20 cellular contexts compared by ENCODE assay signal in genomic region chr17:21375162-21375560, GRCh38. TPM values are rescaled to one million over a fixed set of nuclear protein-coding genes. Genes with fewer than 3 reads are reported as not detected.
DNase-seq lines count a peak whose midpoint lies in the region; ATAC-seq, FAIRE-seq and TF ChIP-seq lines count a peak whose summit lies in the region.
"Had no signal": no experiment of that assay in that cellular context is flagged by ENCODE, and none has a peak within 500 bp of the region (broad histone marks: within the 10 kb centered on the region; RNA-seq: fewer than 3 reads in every experiment).

No MANE protein-coding gene starts in this region.

- CTCF ChIA-PET in WTC11 (lab: Charles Lee) (interaction anchor here (1.1 to 4.3 kb wide), 3 partner anchors 82 to 136 kb away, joined by 4 to 17 read pairs (median 5); no protein-coding TSS in a partner anchor), HepG2 (lab: Yijun Ruan, JAX; ENCODE audit: low intra/inter-chr PET ratio, low total read pairs) (no interaction called here)

- BruUV-seq in HepG2 (replicated peaks; lab: Mats Ljungman, UMichigan): no TSS peak

- peak overlapping the region; percentile 60 for H3K4me3 Mint-ChIP-seq in activated naive CD4-positive, alpha-beta T cell treated with anti-CD3 and anti-CD28 coated beads, Interleukin-2, amount 50 U/mL, for 24 hours
- H3K4me3 Mint-ChIP-seq in WTC11 (peak overlapping the region; percentile 63), neural crest cell (peak overlapping the region; percentile 64)

- no peaks in the 10 kb centered on the region for H4K20me1 ChIP-seq in HepG2 (ENCODE audit: insufficient read depth, low read length)

- no peaks in the 10 kb centered on the region for H3K9me3 ChIP-seq in HepG2 (ENCODE audit: low read length)

- H3K36me3 Mint-ChIP-seq in activated naive CD4-positive, alpha-beta T cell treated with anti-CD3 and anti-CD28 coated beads, Interleukin-2, amount 50 U/mL, for 24 hours: no peaks in the 10 kb centered on the region
- no peaks in the 10 kb centered on the region for H3K36me3 Mint-ChIP-seq in activated naive CD4-positive, alpha-beta T cell treated with anti-CD3 and anti-CD28 coated beads, Interleukin-2, amount 50 U/mL, for 72 hours
- H3K36me3 Mint-ChIP-seq in WTC11 (no peaks in the 10 kb centered on the region), neural crest cell (ENCODE audit: low read depth) (no peaks in the 10 kb centered on the region)
- H3K36me3 Mint-ChIP-seq: CD4-positive, CD25-positive, alpha-beta regulatory T cell had no signal

- no peak for TF ChIP-seq CTCF in WTC11 (IDR thresholded peaks at IDR 0.05)
- no peak for TF ChIP-seq CTCF in neural crest cell (conservative IDR thresholded peaks at IDR 0.05)
- no peak for TF ChIP-seq CTCF in HepG2 (CRISPR knock-in tag; IDR thresholded peaks at IDR 0.05)
- TF ChIP-seq CTCF in brain microvascular endothelial cell (IDR thresholded peaks at IDR 0.05; ENCODE audit: low read depth, low read length, missing control alignments): no peak

- POLR2A ChIA-PET in WTC11 (lab: Charles Lee) (interaction anchor here (0.9 to 1.4 kb wide), 2 partner anchors 14 to 17 kb away, joined by 3 to 4 read pairs; no protein-coding TSS in a partner anchor), HepG2 (lab: Yijun Ruan, JAX) (no interaction called here)

- H3K4me1 ChIP-seq in HepG2 (ENCODE audit: insufficient read depth, low read length): no peaks in the 10 kb centered on the region

- no peaks in the 10 kb centered on the region for H3K36me3 ChIP-seq in HepG2 (replicated peaks in 1 of 2; ENCODE audit: control insufficient read depth in 1 of 2, insufficient read depth in 2 of 2, low read length in 2 of 2)
- H3K36me3 ChIP-seq in brain microvascular endothelial cell (replicated peaks): no peaks in the 10 kb centered on the region

- 21% methylated on average over 5 of the region's 7 CpGs for WGBS in HepG2 (ENCODE audit: low lambda C conversion rate)

- ATAC-seq in activated naive CD4-positive, alpha-beta T cell treated with anti-CD3 and anti-CD28 coated beads, Interleukin-2, amount 50 U/mL, for 72 hours: no peak
- ATAC-seq in WTC11 (no peak), HepG2 (no peak)
- ATAC-seq: Right ventricle myocardium inferior had no signal

- H2AFZ ChIP-seq in HepG2 (ENCODE audit: low read length): no peak overlapping the region

- FAIRE-seq in HepG2 (lab: Jason Lieb, UNC): no peak
- FAIRE-seq: A204.1, G401.6, GM12892 had no signal

- no peak for DNase-seq in activated naive CD4-positive, alpha-beta T cell treated with anti-CD3 and anti-CD28 coated beads, Interleukin-2, amount 50 U/mL, for 72 hours (ENCODE audit: low spot score in 2 of 2)
- DNase-seq in WTC11 (ENCODE audit: low spot score) (no peak), neural crest cell (ENCODE audit: low read depth, low spot score) (no peak), superior temporal gyrus (ENCODE audit: extremely low spot score) (no peak), HepG2 (ENCODE audit: low spot score) (no peak), brain microvascular endothelial cell (no peak), NCI-H446 treated with DMSO at 0.1 percent for 48 hours (lab: John Stamatoyannopoulos, UW) (no peak)
- DNase-seq: Calu3, DMS79 treated with DMSO at 0.1 percent for 48 hours, HCEC 1CT, NCI-H1092, NCI-H2107, NCI-H345 had no signal

- no peaks in the 10 kb centered on the region for H3K79me2 ChIP-seq in HepG2 (ENCODE audit: insufficient read depth, low read length)

- peaks cover 10% of the 10 kb centered on the region for H3K4me1 Mint-ChIP-seq in activated naive CD4-positive, alpha-beta T cell treated with anti-CD3 and anti-CD28 coated beads, Interleukin-2, amount 50 U/mL, for 24 hours
- peaks cover 31% of the 10 kb centered on the region for H3K4me1 Mint-ChIP-seq in WTC11
- H3K4me1 Mint-ChIP-seq in neural crest cell: peaks cover 37% of the 10 kb centered on the region

- no peak overlapping the region for H3K27ac Mint-ChIP-seq in activated naive CD4-positive, alpha-beta T cell treated with anti-CD3 and anti-CD28 coated beads, Interleukin-2, amount 50 U/mL, for 24 hours
- no peak overlapping the region for H3K27ac Mint-ChIP-seq in activated naive CD4-positive, alpha-beta T cell treated with anti-CD3 and anti-CD28 coated beads, Interleukin-2, amount 50 U/mL, for 72 hours
- H3K27ac Mint-ChIP-seq in WTC11: no peak overlapping the region
- no peak overlapping the region for H3K27ac Mint-ChIP-seq in neural crest cell (ENCODE audit: unreplicated experiment)

- H3K27ac ChIP-seq in HepG2 (ENCODE audit: extremely low read length, insufficient read depth, low read length) (no peak overlapping the region), brain microvascular endothelial cell (no peak overlapping the region)
- H3K27ac ChIP-seq: HL-60 had no signal

- TF ChIP-seq EP300 in HepG2 (IDR thresholded peaks at IDR 0.05; ENCODE audit: low read depth in 2 of 2, low read length in 2 of 2) (no peak), HepG2 (CRISPR knock-in tag; IDR thresholded peaks at IDR 0.05; ENCODE audit: borderline replicate concordance) (no peak)

- intact Hi-C loops in HepG2 (cut with micrococcal nuclease; ENCODE audit: unreplicated experiment): no loop called here

- no peak overlapping the region for H3K9ac ChIP-seq in HepG2 (ENCODE audit: insufficient read depth, low read depth, low read length)

- H3K27me3 ChIP-seq in HepG2 (ENCODE audit: control insufficient read depth in 1 of 2, insufficient read depth in 2 of 2, low read length in 2 of 2) (peaks cover 17 to 75% of the 10 kb centered on the region in 2 experiments), brain microvascular endothelial cell (replicated peaks) (peaks cover 9% of the 10 kb centered on the region)

- H3K9me3 Mint-ChIP-seq in activated naive CD4-positive, alpha-beta T cell treated with anti-CD3 and anti-CD28 coated beads, Interleukin-2, amount 50 U/mL, for 24 hours: no peaks in the 10 kb centered on the region
- H3K9me3 Mint-ChIP-seq in activated naive CD4-positive, alpha-beta T cell treated with anti-CD3 and anti-CD28 coated beads, Interleukin-2, amount 50 U/mL, for 72 hours: no peaks in the 10 kb centered on the region
- no peaks in the 10 kb centered on the region for H3K9me3 Mint-ChIP-seq in WTC11
- H3K9me3 Mint-ChIP-seq in neural crest cell: no peaks in the 10 kb centered on the region

- no peak overlapping the region for H3K4me2 ChIP-seq in HepG2 (ENCODE audit: low read depth, low read length)

- no peak for TF ChIP-seq POLR2A in HepG2 (IDR thresholded peaks at IDR 0.05; ENCODE audit: insufficient read depth in 1 of 2, low read depth in 2 of 2, low read length in 2 of 2)

- no peak overlapping the region for H3K4me3 ChIP-seq in HepG2 (replicated peaks in 1 of 3; ENCODE audit: insufficient read depth in 1 of 3, low read depth in 2 of 3, low read length in 3 of 3)
- no peak overlapping the region for H3K4me3 ChIP-seq in brain microvascular endothelial cell (ENCODE audit: low read depth, low read length)

- peaks cover 13% of the 10 kb centered on the region for H3K27me3 Mint-ChIP-seq in activated naive CD4-positive, alpha-beta T cell treated with anti-CD3 and anti-CD28 coated beads, Interleukin-2, amount 50 U/mL, for 24 hours
- H3K27me3 Mint-ChIP-seq in WTC11 (ENCODE audit: low read depth) (peaks cover 46% of the 10 kb centered on the region), neural crest cell (ENCODE audit: low read depth) (peaks cover 42% of the 10 kb centered on the region)

- TF ChIP-seq RAD21 in HepG2 (CRISPR knock-in tag; IDR thresholded peaks at IDR 0.05): no peak

- in situ Hi-C loops in HepG2 (cut with HindIII; ENCODE audit: extremely low pct_ligation_motif_present, low pct_unique_long_range_greater_than_20kb) (no loop called here), brain microvascular endothelial cell (cut with HindIII; ENCODE audit: low pct_ligation_motif_present, low sequenced_read_pairs) (no loop called here)

TF ChIP-seq in WTC11, 78 proteins besides CTCF, POLR2A, EP300 and RAD21 (continues in another document):
- TF ChIP-seq OVOL2 (CRISPR knock-in tag; IDR thresholded peaks at IDR 0.05; ENCODE audit: borderline replicate concordance) (no peak), ZNF121 (CRISPR knock-in tag; IDR thresholded peaks at IDR 0.05) (no peak)

TF ChIP-seq in HepG2, 621 proteins besides CTCF, POLR2A, EP300 and RAD21 (continues in another document):
- TF ChIP-seq ZBTB42 (CRISPR knock-in tag; IDR thresholded peaks at IDR 0.05) (no peak), RFX3 (CRISPR knock-in tag; IDR thresholded peaks at IDR 0.05) (no peak), ATF4 (CRISPR knock-in tag; IDR thresholded peaks at IDR 0.05) (no peak)

RNA-seq across cellular contexts. Expression of gene KCNJ12, which starts 1.0 kb away (rescaled TPM):
- total RNA-seq in activated naive CD4-positive, alpha-beta T cell treated with anti-CD3 and anti-CD28 coated beads, Interleukin-2, amount 50 U/mL, for 72 hours: not detected
- total RNA-seq in WTC11 (2021) (2.2 to 2.3 TPM (median 2.3 TPM) in 3 replicates), neural crest cell (6.1 and 6.6 TPM in 2 replicates), HepG2 (2016; rRNA removed; fragmentation: Illumina TruSeq; extraction: Trizol) (not detected in 2 replicates)
- not detected in 2 replicates for total RNA-seq in HepG2 (2016; cell fraction: cytosol; rRNA removed; fragmentation: Illumina TruSeq; extraction: Trizol; ENCODE audit: low read depth)
- not detected in 2 replicates for total RNA-seq in HepG2 (2016; cell fraction: insoluble cytoplasmic fraction; rRNA removed; fragmentation: Illumina TruSeq; extraction: Trizol)
- total RNA-seq in HepG2 (2016; cell fraction: membrane; rRNA removed; fragmentation: Illumina TruSeq; extraction: Trizol): not detected in 2 replicates
- not detected in 2 replicates for total RNA-seq in HepG2 (2016; cell fraction: nucleus; rRNA removed; fragmentation: Illumina TruSeq; extraction: Trizol)
- polyA plus RNA-seq in HepG2 (2011; rRNA removed): not detected in 2 replicates
- polyA plus RNA-seq in HepG2 (2011; cell fraction: cytosol; rRNA removed): not detected in 2 replicates
- not detected in 2 replicates for polyA plus RNA-seq in HepG2 (2011; cell fraction: nucleus; rRNA removed)
- polyA plus RNA-seq in HepG2 (2012): not detected in 2 replicates
- polyA plus RNA-seq in HepG2 (2016; cell fraction: cytosol; fragmentation: Illumina TruSeq; extraction: Trizol; ENCODE audit: low read depth): not detected in 2 replicates
- not detected in 2 replicates for polyA plus RNA-seq in HepG2 (2016; cell fraction: insoluble cytoplasmic fraction; fragmentation: Illumina TruSeq; extraction: Trizol; ENCODE audit: low read depth)
- not detected in 2 replicates for polyA plus RNA-seq in HepG2 (2016; cell fraction: membrane; fragmentation: Illumina TruSeq; extraction: Trizol; ENCODE audit: low read depth)
- polyA plus RNA-seq in HepG2 (2016; cell fraction: nucleus; fragmentation: Illumina TruSeq; extraction: Trizol; ENCODE audit: insufficient read depth, low read depth): not detected in 2 replicates
- polyA minus RNA-seq in HepG2 (2011; rRNA and poly(A)+ RNA removed; ENCODE audit: low replicate concordance): 7.5 TPM in 1 of 2 replicates, not detected in the other
- polyA minus RNA-seq in HepG2 (2011; cell fraction: cytosol; rRNA and poly(A)+ RNA removed): not detected in 2 replicates
- polyA minus RNA-seq in HepG2 (2011; cell fraction: nucleus; rRNA and poly(A)+ RNA removed): 0.26 TPM in 1 of 2 replicates, not detected in the other
- total RNA-seq: Calu3 had no signal
- polyA plus RNA-seq: CD4-positive, CD25-positive, alpha-beta regulatory T cell had no signal
